15 cellular contexts compared by ENCODE assay signal in genomic region chr6:44868335-44868668, GRCh38.
DNase-seq lines count a peak whose midpoint lies in the region; ATAC-seq lines count a peak whose summit lies in the region.
"Had no signal": no experiment of that assay in that cellular context is flagged by ENCODE, and none has a peak within 500 bp of the region (broad histone marks: within the 10 kb centered on the region; RNA-seq: fewer than 3 reads in every experiment).

No MANE protein-coding gene starts in this region.

- peaks cover 13 to 18% of the 10 kb centered on the region in 2 donors for H3K4me1 Mint-ChIP-seq in effector memory CD8-positive, alpha-beta T cell (ENCODE audit: low read depth in 2 of 2)

- H3K9me3 Mint-ChIP-seq in effector memory CD8-positive, alpha-beta T cell: peaks cover 5 to 10% of the 10 kb centered on the region in 2 donors

- peak overlapping the region in 1 of 2 donors; percentile 54 for H3K27ac Mint-ChIP-seq in effector memory CD8-positive, alpha-beta T cell

- H3K36me3 Mint-ChIP-seq in effector memory CD8-positive, alpha-beta T cell (ENCODE audit: insufficient read depth): no peaks in the 10 kb centered on the region

- ATAC-seq in GM19324 (IDR thresholded peaks at IDR 0.05; ENCODE audit: low FRiP score, unreplicated experiment) (peak; percentile 31), HG02610 (IDR thresholded peaks at IDR 0.05; ENCODE audit: unreplicated experiment) (peak; percentile 57), HG03196 (IDR thresholded peaks at IDR 0.05; ENCODE audit: unreplicated experiment) (peak; percentile 25)
- no peak for ATAC-seq in effector memory CD8-positive, alpha-beta T cell (replicated peaks)
- ATAC-seq: A549 had no signal

- no peak for DNase-seq in NCI-H524 (lab: John Stamatoyannopoulos, UW)
- no peak for DNase-seq in iPS-NIHi7 (ENCODE audit: extremely low spot score)
- no peak for DNase-seq in activated T-cell treated with anti-CD3 and anti-CD28 coated beads, Interleukin-2, amount 50 U/mL, for 1 hour
- no peak for DNase-seq in effector memory CD8-positive, alpha-beta T cell
- DNase-seq: activated CD4-positive, CD25-positive, alpha-beta regulatory T cell; activated gamma-delta T cell; cerebellar nuclear complex; NCI-H1092 treated with DMSO at 0.1 percent for 48 hours; NCI-H748 treated with DMSO at 0.1 percent for 48 hours had no signal

- H3K4me3 Mint-ChIP-seq in effector memory CD8-positive, alpha-beta T cell: no peak overlapping the region

- H3K4me3 ChIP-seq in GM08714 (ENCODE audit: low read length): peak overlapping the region; percentile 8; the same call in 1 of the 2 replicates
- H3K4me3 ChIP-seq: A549, SJSA1 had no signal

- H3K27me3 Mint-ChIP-seq in effector memory CD8-positive, alpha-beta T cell: no peaks in the 10 kb centered on the region
